Comparison of ENCODE assay signal across 12 cellular contexts in the genomic region with DNA sequence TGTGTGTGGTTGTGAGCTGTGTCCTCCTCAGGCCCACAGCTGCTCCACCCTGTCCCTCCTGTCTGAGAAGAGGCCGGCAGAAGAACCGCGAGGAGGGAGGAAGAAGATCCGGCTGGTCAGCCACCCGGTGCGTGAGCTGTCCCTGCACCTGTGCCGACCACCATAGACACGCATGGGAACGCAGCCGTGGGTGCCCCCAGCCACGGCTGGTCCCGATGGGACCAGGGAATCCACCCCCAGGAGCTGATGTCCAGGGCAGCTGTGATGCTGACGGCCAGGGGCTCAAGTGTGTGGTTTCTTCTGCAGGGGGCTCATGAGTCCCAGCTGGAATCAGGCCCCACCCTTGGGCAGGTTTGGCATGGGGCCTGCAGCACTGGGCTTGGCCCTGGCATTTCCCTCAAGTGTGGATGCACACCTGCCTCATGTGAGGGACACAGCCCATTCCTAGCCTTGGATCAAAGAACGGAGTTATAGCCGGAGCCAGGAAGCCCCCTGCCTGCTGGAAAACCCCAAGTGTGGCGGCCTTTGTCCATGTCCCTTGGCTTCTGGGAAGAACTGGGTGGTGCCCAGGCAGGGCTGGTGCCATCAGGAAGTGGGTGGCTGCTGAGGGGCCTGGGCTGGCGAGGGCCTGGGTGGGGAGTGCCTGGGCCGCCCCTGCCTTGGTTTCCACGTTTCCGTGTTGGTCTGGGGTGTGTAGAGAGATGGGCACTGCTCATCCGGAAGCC. TPM values are rescaled to one million over a fixed set of nuclear protein-coding genes. Genes with fewer than 3 reads are reported as not detected.
DNase-seq lines count a peak whose midpoint lies in the region; FAIRE-seq and TF ChIP-seq lines count a peak whose summit lies in the region.
"Had no signal": no experiment of that assay in that cellular context is flagged by ENCODE, and none has a peak within 500 bp of the region (broad histone marks: within the 10 kb centered on the region; RNA-seq: fewer than 3 reads in every experiment).

No MANE protein-coding gene starts in this region.

- peak overlapping the region; percentile 65 for H3K27ac Mint-ChIP-seq in activated naive CD4-positive, alpha-beta T cell treated with anti-CD3 and anti-CD28 coated beads, Interleukin-2, amount 10 ng/mL, durations not matched to agents 7 days and 5 days
- H3K27ac Mint-ChIP-seq in glutamatergic neuron (ENCODE audit: unreplicated experiment): no peak overlapping the region

- peaks cover 16 to 45% (median 24%) of the 10 kb centered on the region in 4 donors for H3K36me3 ChIP-seq in stomach

- no peak overlapping the region for H3K4me3 Mint-ChIP-seq in activated naive CD4-positive, alpha-beta T cell treated with anti-CD3 and anti-CD28 coated beads, Interleukin-2, amount 10 ng/mL, durations not matched to agents 7 days and 5 days
- H3K4me3 Mint-ChIP-seq in glutamatergic neuron (ENCODE audit: unreplicated experiment): no peak overlapping the region
- H3K4me3 Mint-ChIP-seq: mesothelial cell of epicardium had no signal

- peaks cover 18% of the 10 kb centered on the region for H3K36me3 Mint-ChIP-seq in activated naive CD4-positive, alpha-beta T cell treated with anti-CD3 and anti-CD28 coated beads, Interleukin-2, amount 10 ng/mL, durations not matched to agents 7 days and 5 days
- H3K36me3 Mint-ChIP-seq in glutamatergic neuron (ENCODE audit: unreplicated experiment): no peaks in the 10 kb centered on the region

- intact Hi-C loops in stomach (cut with DNase I; ENCODE audit: low total_unique reads): no loop called here

- peaks cover 26 to 72% (median 46%) of the 10 kb centered on the region in 4 donors for H3K4me1 ChIP-seq in stomach

- DNase-seq in activated naive CD4-positive, alpha-beta T cell treated with anti-CD3 and anti-CD28 coated beads, Interleukin-2, amount 10 ng/mL, durations not matched to agents 7 days and 5 days: no peak
- no peak for DNase-seq in activated naive CD4-positive, alpha-beta T cell treated with Interleukin-2 at 50 U/mL for 16 hours
- DNase-seq in glutamatergic neuron (peak; percentile 7), stomach (no peak), NOMO-1 (lab: John Stamatoyannopoulos, UW; ENCODE audit: unreplicated experiment in 2 of 2) (no peak), frontal cortex (ENCODE audit: low spot score in 2 of 2) (no peak)
- DNase-seq: NCI-H2107, retina, T-helper 9 cell had no signal

- no peaks in the 10 kb centered on the region for H3K27me3 ChIP-seq in stomach
- H3K27me3 ChIP-seq: hepatocyte had no signal

- TF ChIP-seq CTCF in glutamatergic neuron (IDR thresholded peaks at IDR 0.05; ENCODE audit: partially characterized antibody, unreplicated experiment) (no peak), stomach (IDR thresholded peaks at IDR 0.05) (no peak)

- 73 to 82% (median 78%) methylated on average over 6 to 21 of the region's 21 CpGs for WGBS in stomach, 5 donors

- no peaks in the 10 kb centered on the region for H3K9me3 ChIP-seq in stomach

- FAIRE-seq in frontal cortex (lab: Jason Lieb, UNC): no peak
- FAIRE-seq: astrocyte had no signal

- no peaks in the 10 kb centered on the region for H3K27me3 Mint-ChIP-seq in activated naive CD4-positive, alpha-beta T cell treated with anti-CD3 and anti-CD28 coated beads, Interleukin-2, amount 10 ng/mL, durations not matched to agents 7 days and 5 days
- peaks cover 7% of the 10 kb centered on the region for H3K27me3 Mint-ChIP-seq in glutamatergic neuron (ENCODE audit: unreplicated experiment)

- H3K27ac ChIP-seq in stomach: peak overlapping the region in 4 of 5 donors; percentile 10 to 56 (median 27)
- H3K27ac ChIP-seq: hepatocyte had no signal

- no peak for TF ChIP-seq EP300 in stomach (IDR thresholded peaks at IDR 0.05)

- no peaks in the 10 kb centered on the region for H3K9me3 Mint-ChIP-seq in activated naive CD4-positive, alpha-beta T cell treated with anti-CD3 and anti-CD28 coated beads, Interleukin-2, amount 10 ng/mL, durations not matched to agents 7 days and 5 days
- H3K9me3 Mint-ChIP-seq in glutamatergic neuron (ENCODE audit: unreplicated experiment): peaks cover 3% of the 10 kb centered on the region
- H3K9me3 Mint-ChIP-seq: mesothelial cell of epicardium had no signal

- peaks cover 10% of the 10 kb centered on the region for H3K4me1 Mint-ChIP-seq in activated naive CD4-positive, alpha-beta T cell treated with anti-CD3 and anti-CD28 coated beads, Interleukin-2, amount 10 ng/mL, durations not matched to agents 7 days and 5 days
- no peaks in the 10 kb centered on the region for H3K4me1 Mint-ChIP-seq in glutamatergic neuron (ENCODE audit: low read depth, unreplicated experiment)
- H3K4me1 Mint-ChIP-seq: mesothelial cell of epicardium had no signal

- TF ChIP-seq POLR2A in stomach (IDR thresholded peaks at IDR 0.05): no peak

- CTCF ChIA-PET in activated naive CD4-positive, alpha-beta T cell treated with anti-CD3 and anti-CD28 coated beads, Interleukin-2, amount 10 ng/mL, durations not matched to agents 7 days and 5 days (lab: Charles Lee): no interaction called here

- no peak overlapping the region for H3K4me3 ChIP-seq in stomach
- H3K4me3 ChIP-seq: hepatocyte had no signal

RNA-seq across cellular contexts. Expression of a gene that starts 4.6 kb away (rescaled TPM):
- total RNA-seq in glutamatergic neuron (ENCODE audit: unreplicated experiment) (not detected), stomach (10 to 100 TPM in 1 of 5 donors, 1 to 10 TPM in 3, not detected in 1; 1.1 to 16.9 (median 3.2) TPM), frontal cortex (not detected)
- 10 to 100 TPM in 1 of 3 donors, 1 to 10 TPM in 2; 8.5 to 26.2 (median 9.5) TPM for polyA plus RNA-seq in stomach
- total RNA-seq: mesothelial cell of epicardium had no signal

RNA-seq across cellular contexts. Expression of a gene that starts 15.9 kb away (rescaled TPM):
- total RNA-seq in glutamatergic neuron (ENCODE audit: unreplicated experiment) (51.9 TPM), stomach (100 to 1,000 TPM in 1 of 5 donors, 10 to 100 TPM in 3, 1 to 10 TPM in 1; 7.6 to 103 (median 35.8) TPM), frontal cortex (18.3 TPM)
- polyA plus RNA-seq in stomach: 10 to 100 TPM; 30.2 to 56.2 (median 35.9) TPM

RNA-seq across cellular contexts. Expression of a gene that starts 16.0 kb away (rescaled TPM):
- 41.5 TPM for total RNA-seq in glutamatergic neuron (ENCODE audit: unreplicated experiment)
- 10 to 100 TPM; 12.3 to 49.6 (median 39.3) TPM for total RNA-seq in stomach
- polyA plus RNA-seq in stomach: 10 to 100 TPM; 29.9 to 41.7 (median 37.7) TPM
- 6.5 TPM for total RNA-seq in frontal cortex

RNA-seq across cellular contexts. Expression of a gene that starts 33.8 kb away (rescaled TPM):
- 36.3 TPM for total RNA-seq in glutamatergic neuron (ENCODE audit: unreplicated experiment)
- 10 to 100 TPM; 13.6 to 70.4 (median 32.7) TPM for total RNA-seq in stomach
- 1 to 10 TPM; 7.6 to 10.0 (median 9.2) TPM for polyA plus RNA-seq in stomach
- 8.2 TPM for total RNA-seq in frontal cortex

RNA-seq across cellular contexts. Expression of a gene that starts 38.6 kb away (rescaled TPM):
- total RNA-seq in glutamatergic neuron (ENCODE audit: unreplicated experiment) (459 TPM), stomach (10 to 100 TPM in 2 of 5 donors, 1 to 10 TPM in 2, under 1 TPM in 1; 0.87 to 13.4 (median 5.5) TPM), frontal cortex (104 TPM)
- polyA plus RNA-seq in stomach: 10 to 100 TPM; 12.3 to 14.8 (median 12.5) TPM
